1 cellular context compared by ENCODE assay signal in genomic region chr12:50222275-50222783, GRCh38.
TF ChIP-seq lines count a peak whose summit lies in the region.

No MANE protein-coding gene starts in this region.

TF ChIP-seq in K562, 482 proteins besides CTCF, POLR2A, EP300 and RAD21 (continued from another document and continues in another):
- TF ChIP-seq BRD9 (IDR thresholded peaks at IDR 0.05; ENCODE audit: low read depth, partially characterized antibody) (peak; percentile 26), EHMT2 (IDR thresholded peaks at IDR 0.05) (no peak), THAP12 (CRISPR knock-in tag; IDR thresholded peaks at IDR 0.05) (no peak), CTBP1 (IDR thresholded peaks at IDR 0.05; ENCODE audit: borderline replicate concordance) (0 out of 2 replicates have a peak, but pooled peaks have one; percentile 33), ZZZ3 (IDR thresholded peaks at IDR 0.05) (no peak), CEBPB (tag; IDR thresholded peaks at IDR 0.05) (peak; percentile 17; the same call in 1 of the 2 replicates), RB1 (IDR thresholded peaks at IDR 0.05; ENCODE audit: low read depth) (no peak), ARNT (IDR thresholded peaks at IDR 0.05) (peak in 1 of 2 experiments; percentile 85; a peak in 1 of 4 replicates), NUFIP1 (IDR thresholded peaks at IDR 0.05; ENCODE audit: partially characterized antibody) (no peak), ZBTB8A (IDR thresholded peaks at IDR 0.05; ENCODE audit: partially characterized antibody) (no peak), JUN (IDR thresholded peaks at IDR 0.05; ENCODE audit: borderline replicate concordance, low read depth, low read length) (no peak), JUN (CRISPR knock-in tag; IDR thresholded peaks at IDR 0.05; ENCODE audit: borderline replicate concordance) (no peak), BACH1 (tag; IDR thresholded peaks at IDR 0.05) (no peak), SMAD4 (CRISPR knock-in tag; conservative IDR thresholded peaks at IDR 0.05) (0 out of 2 replicates have a peak, but pooled peaks have one; percentile 29), ZNF408 (CRISPR knock-in tag; IDR thresholded peaks at IDR 0.05; ENCODE audit: low read depth) (no peak), ZNF263 (CRISPR knock-in tag; IDR thresholded peaks at IDR 0.05; ENCODE audit: borderline replicate concordance) (no peak), HBP1 (CRISPR knock-in tag; IDR thresholded peaks at IDR 0.05) (no peak), RNF2 (IDR thresholded peaks at IDR 0.05) (peak; percentile 28; the same call in 1 of the 2 replicates), RREB1 (CRISPR knock-in tag; IDR thresholded peaks at IDR 0.05) (no peak), SRF (CRISPR knock-in tag; IDR thresholded peaks at IDR 0.05) (peak; percentile 95 to 99), PRPF4 (IDR thresholded peaks at IDR 0.05; ENCODE audit: insufficient read depth, low read depth, low read length, poor library complexity, severe bottlenecking) (no peak), ZNF79 (CRISPR knock-in tag; IDR thresholded peaks at IDR 0.05; ENCODE audit: low read depth) (no peak), ZC3H4 (CRISPR knock-in tag; IDR thresholded peaks at IDR 0.05; ENCODE audit: borderline replicate concordance) (no peak), GTF2A2 (tag; IDR thresholded peaks at IDR 0.05) (no peak), SMARCC2 (IDR thresholded peaks at IDR 0.05; ENCODE audit: low read depth) (0 out of 2 replicates have a peak, but pooled peaks have one; percentile 31), HLTF (IDR thresholded peaks at IDR 0.05) (no peak), ZNF449 (CRISPR knock-in tag; IDR thresholded peaks at IDR 0.05) (no peak), NFE2 (IDR thresholded peaks at IDR 0.05; ENCODE audit: low read depth) (no peak), NONO (IDR thresholded peaks at IDR 0.05; ENCODE audit: low read depth in 2 of 2, low read length in 1 of 2) (no peak), NCOA1 (IDR thresholded peaks at IDR 0.05; ENCODE audit: low read depth) (no peak), POLR2AphosphoS5 (IDR thresholded peaks at IDR 0.05; ENCODE audit: control insufficient read depth, insufficient read depth, low read depth, low read length) (peak; percentile 72)
- TF ChIP-seq, protein P1, sequence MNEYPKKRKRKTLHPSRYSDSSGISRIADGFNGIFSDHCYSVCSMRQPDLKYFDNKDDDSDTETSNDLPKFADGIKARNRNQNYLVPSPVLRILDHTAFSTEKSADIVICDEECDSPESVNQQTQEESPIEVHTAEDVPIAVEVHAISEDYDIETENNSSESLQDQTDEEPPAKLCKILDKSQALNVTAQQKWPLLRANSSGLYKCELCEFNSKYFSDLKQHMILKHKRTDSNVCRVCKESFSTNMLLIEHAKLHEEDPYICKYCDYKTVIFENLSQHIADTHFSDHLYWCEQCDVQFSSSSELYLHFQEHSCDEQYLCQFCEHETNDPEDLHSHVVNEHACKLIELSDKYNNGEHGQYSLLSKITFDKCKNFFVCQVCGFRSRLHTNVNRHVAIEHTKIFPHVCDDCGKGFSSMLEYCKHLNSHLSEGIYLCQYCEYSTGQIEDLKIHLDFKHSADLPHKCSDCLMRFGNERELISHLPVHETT (CRISPR knock-in tag; conservative IDR thresholded peaks at IDR 0.05 in 1 of 2, IDR thresholded peaks at IDR 0.05 in 1 of 2), result 0 out of 4 replicates have a peak, but pooled peaks of 1 of the 2 experiments have one; percentile 21
- TF ChIP-seq, protein P2, sequence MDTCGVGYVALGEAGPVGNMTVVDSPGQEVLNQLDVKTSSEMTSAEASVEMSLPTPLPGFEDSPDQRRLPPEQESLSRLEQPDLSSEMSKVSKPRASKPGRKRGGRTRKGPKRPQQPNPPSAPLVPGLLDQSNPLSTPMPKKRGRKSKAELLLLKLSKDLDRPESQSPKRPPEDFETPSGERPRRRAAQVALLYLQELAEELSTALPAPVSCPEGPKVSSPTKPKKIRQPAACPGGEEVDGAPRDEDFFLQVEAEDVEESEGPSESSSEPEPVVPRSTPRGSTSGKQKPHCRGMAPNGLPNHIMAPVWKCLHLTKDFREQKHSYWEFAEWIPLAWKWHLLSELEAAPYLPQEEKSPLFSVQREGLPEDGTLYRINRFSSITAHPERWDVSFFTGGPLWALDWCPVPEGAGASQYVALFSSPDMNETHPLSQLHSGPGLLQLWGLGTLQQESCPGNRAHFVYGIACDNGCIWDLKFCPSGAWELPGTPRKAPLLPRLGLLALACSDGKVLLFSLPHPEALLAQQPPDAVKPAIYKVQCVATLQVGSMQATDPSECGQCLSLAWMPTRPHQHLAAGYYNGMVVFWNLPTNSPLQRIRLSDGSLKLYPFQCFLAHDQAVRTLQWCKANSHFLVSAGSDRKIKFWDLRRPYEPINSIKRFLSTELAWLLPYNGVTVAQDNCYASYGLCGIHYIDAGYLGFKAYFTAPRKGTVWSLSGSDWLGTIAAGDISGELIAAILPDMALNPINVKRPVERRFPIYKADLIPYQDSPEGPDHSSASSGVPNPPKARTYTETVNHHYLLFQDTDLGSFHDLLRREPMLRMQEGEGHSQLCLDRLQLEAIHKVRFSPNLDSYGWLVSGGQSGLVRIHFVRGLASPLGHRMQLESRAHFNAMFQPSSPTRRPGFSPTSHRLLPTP (IDR thresholded peaks at IDR 0.05; ENCODE audit: borderline replicate concordance, extremely low read depth, insufficient read length), result no peak
- TF ChIP-seq, protein P3, sequence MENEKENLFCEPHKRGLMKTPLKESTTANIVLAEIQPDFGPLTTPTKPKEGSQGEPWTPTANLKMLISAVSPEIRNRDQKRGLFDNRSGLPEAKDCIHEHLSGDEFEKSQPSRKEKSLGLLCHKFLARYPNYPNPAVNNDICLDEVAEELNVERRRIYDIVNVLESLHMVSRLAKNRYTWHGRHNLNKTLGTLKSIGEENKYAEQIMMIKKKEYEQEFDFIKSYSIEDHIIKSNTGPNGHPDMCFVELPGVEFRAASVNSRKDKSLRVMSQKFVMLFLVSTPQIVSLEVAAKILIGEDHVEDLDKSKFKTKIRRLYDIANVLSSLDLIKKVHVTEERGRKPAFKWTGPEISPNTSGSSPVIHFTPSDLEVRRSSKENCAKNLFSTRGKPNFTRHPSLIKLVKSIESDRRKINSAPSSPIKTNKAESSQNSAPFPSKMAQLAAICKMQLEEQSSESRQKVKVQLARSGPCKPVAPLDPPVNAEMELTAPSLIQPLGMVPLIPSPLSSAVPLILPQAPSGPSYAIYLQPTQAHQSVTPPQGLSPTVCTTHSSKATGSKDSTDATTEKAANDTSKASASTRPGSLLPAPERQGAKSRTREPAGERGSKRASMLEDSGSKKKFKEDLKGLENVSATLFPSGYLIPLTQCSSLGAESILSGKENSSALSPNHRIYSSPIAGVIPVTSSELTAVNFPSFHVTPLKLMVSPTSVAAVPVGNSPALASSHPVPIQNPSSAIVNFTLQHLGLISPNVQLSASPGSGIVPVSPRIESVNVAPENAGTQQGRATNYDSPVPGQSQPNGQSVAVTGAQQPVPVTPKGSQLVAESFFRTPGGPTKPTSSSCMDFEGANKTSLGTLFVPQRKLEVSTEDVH (IDR thresholded peaks at IDR 0.05; ENCODE audit: low read depth, partially characterized antibody), result peak; percentile 10
- TF ChIP-seq, protein P4, sequence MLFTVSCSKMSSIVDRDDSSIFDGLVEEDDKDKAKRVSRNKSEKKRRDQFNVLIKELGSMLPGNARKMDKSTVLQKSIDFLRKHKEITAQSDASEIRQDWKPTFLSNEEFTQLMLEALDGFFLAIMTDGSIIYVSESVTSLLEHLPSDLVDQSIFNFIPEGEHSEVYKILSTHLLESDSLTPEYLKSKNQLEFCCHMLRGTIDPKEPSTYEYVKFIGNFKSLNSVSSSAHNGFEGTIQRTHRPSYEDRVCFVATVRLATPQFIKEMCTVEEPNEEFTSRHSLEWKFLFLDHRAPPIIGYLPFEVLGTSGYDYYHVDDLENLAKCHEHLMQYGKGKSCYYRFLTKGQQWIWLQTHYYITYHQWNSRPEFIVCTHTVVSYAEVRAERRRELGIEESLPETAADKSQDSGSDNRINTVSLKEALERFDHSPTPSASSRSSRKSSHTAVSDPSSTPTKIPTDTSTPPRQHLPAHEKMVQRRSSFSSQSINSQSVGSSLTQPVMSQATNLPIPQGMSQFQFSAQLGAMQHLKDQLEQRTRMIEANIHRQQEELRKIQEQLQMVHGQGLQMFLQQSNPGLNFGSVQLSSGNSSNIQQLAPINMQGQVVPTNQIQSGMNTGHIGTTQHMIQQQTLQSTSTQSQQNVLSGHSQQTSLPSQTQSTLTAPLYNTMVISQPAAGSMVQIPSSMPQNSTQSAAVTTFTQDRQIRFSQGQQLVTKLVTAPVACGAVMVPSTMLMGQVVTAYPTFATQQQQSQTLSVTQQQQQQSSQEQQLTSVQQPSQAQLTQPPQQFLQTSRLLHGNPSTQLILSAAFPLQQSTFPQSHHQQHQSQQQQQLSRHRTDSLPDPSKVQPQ (CRISPR knock-in tag; IDR thresholded peaks at IDR 0.05; ENCODE audit: borderline replicate concordance), result no peak
- TF ChIP-seq, protein P5, sequence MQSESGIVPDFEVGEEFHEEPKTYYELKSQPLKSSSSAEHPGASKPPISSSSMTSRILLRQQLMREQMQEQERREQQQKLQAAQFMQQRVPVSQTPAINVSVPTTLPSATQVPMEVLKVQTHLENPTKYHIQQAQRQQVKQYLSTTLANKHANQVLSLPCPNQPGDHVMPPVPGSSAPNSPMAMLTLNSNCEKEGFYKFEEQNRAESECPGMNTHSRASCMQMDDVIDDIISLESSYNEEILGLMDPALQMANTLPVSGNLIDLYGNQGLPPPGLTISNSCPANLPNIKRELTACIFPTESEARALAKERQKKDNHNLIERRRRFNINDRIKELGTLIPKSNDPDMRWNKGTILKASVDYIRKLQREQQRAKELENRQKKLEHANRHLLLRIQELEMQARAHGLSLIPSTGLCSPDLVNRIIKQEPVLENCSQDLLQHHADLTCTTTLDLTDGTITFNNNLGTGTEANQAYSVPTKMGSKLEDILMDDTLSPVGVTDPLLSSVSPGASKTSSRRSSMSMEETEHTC (IDR thresholded peaks at IDR 0.05), result no peak
